In the genomic region with DNA sequence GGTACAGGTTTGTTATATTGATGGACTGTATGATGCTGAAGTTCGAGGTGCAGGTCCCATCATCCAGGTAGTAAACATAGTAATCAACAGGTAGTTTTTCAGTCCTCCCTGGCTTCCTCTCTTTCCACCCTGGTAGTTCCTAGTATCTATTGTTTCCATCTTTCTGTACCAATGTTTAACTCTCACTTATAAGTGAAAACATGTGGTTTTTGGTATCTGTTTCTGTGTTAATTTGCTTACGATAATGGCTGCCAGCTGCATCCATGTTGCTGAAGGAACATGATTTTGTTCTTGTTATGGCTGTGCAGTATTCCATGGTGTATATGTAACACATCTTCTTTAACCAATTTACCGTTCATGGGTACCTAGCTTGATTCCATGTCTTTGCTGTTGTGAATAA, we compare ENCODE assay signal across 19 cellular contexts.
DNase-seq lines count a peak whose midpoint lies in the region; ATAC-seq, FAIRE-seq and TF ChIP-seq lines count a peak whose summit lies in the region.
"Had no signal": no experiment of that assay in that cellular context is flagged by ENCODE, and none has a peak within 500 bp of the region (broad histone marks: within the 10 kb centered on the region; RNA-seq: fewer than 3 reads in every experiment).

No MANE protein-coding gene starts in this region.

- H4K20me1 ChIP-seq in SK-N-SH (ENCODE audit: insufficient read depth) (no peaks in the 10 kb centered on the region), K562 (replicated peaks; ENCODE audit: control insufficient read depth, insufficient read depth, low read length) (no peaks in the 10 kb centered on the region)
- H4K20me1 ChIP-seq: BLaER1 treated with 17β-estradiol and CSF1 and Interleukin-3, amounts not matched to agents 10 nM and 100 nM had no signal

- H3F3A ChIP-seq in SK-N-SH (replicated peaks; ENCODE audit: insufficient read depth): no peaks in the 10 kb centered on the region

- TF ChIP-seq RAD21 in SK-N-SH (IDR thresholded peaks at IDR 0.05; ENCODE audit: low read length) (no peak; the same call in 1 of the 2 replicates), K562 (CRISPR knock-in tag; conservative IDR thresholded peaks at IDR 0.05 in 1 of 2, IDR thresholded peaks at IDR 0.05 in 1 of 2) (no peak)

- H3K27ac ChIP-seq in HEK293 (ENCODE audit: extremely low read depth, low read depth, low read length) (no peak overlapping the region), SK-N-SH (ENCODE audit: low read depth in 2 of 2, low read length in 1 of 2) (no peak overlapping the region), K562 (ENCODE audit: extremely low read depth, low read depth, low read length) (no peak overlapping the region)
- H3K27ac ChIP-seq: 22Rv1; A549; BLaER1 treated with 17β-estradiol and CSF1 and Interleukin-3, amounts not matched to agents 10 nM and 100 nM; C4-2B had no signal

- ATAC-seq in K562: no peak
- ATAC-seq: A549; CD8-positive, alpha-beta T cell had no signal

- no peak overlapping the region for H2AFZ ChIP-seq in SK-N-SH (ENCODE audit: low read depth)
- H2AFZ ChIP-seq in K562 (ENCODE audit: low read depth, low read length): peak overlapping the region; percentile 50; the same call in 1 of the 2 replicates

- TF ChIP-seq EP300 in SK-N-SH (IDR thresholded peaks at IDR 0.05; ENCODE audit: borderline replicate concordance in 1 of 2, low read depth in 1 of 2, low read length in 1 of 2) (peak in 1 of 2 experiments; percentile 80; a peak in 1 of 4 replicates), K562 (IDR thresholded peaks at IDR 0.05; ENCODE audit: low read length) (no peak)

- FAIRE-seq in K562 (lab: Jason Lieb, UNC) (no peak), GM19239 (lab: Jason Lieb, UNC) (no peak)
- FAIRE-seq: A549, D721Med, G401.6, GM12891 had no signal

- H3K4me2 ChIP-seq in SK-N-SH: no peak overlapping the region
- H3K4me2 ChIP-seq in K562 (ENCODE audit: insufficient read depth, low read length): no peak overlapping the region
- H3K4me2 ChIP-seq: A549; BLaER1 treated with 17β-estradiol and CSF1 and Interleukin-3, amounts not matched to agents 10 nM and 100 nM had no signal

- intact Hi-C loops in K562 (cut with micrococcal nuclease): no loop called here

- DNase-seq in SK-N-SH: peak; percentile 6
- no peak for DNase-seq in K562 (ENCODE audit: extremely low read depth in 1 of 4, low spot score in 3 of 4)
- no peak for DNase-seq in GM19239 (ENCODE audit: insufficient read length, low spot score)
- DNase-seq in NCI-H2171 treated with DMSO at 0.1 percent for 48 hours (lab: John Stamatoyannopoulos, UW): no peak
- DNase-seq: AML-193; Caco-2; Calu3; CD4-positive, alpha-beta T cell; CD8-positive, alpha-beta T cell; DMS79 treated with DMSO at 0.1 percent for 48 hours; GF-D8 had no signal

- in situ Hi-C loops in K562 (cut with MboI): no loop called here

- no peaks in the 10 kb centered on the region for H3K9me2 ChIP-seq in SK-N-SH

- POLR2A ChIA-PET in HEK293 (lab: Yijun Ruan, JAX): no interaction called here
- POLR2A ChIA-PET in SK-N-SH (lab: Yijun Ruan, JAX): no interaction called here
- POLR2A ChIA-PET in K562 (lab: Yijun Ruan, JAX): interaction anchor here (0.5 kb wide), 1 partner anchor 72 kb away, joined by 3 read pairs; no protein-coding TSS in a partner anchor

- H3K79me2 ChIP-seq in SK-N-SH (ENCODE audit: insufficient read depth): no peaks in the 10 kb centered on the region
- H3K79me2 ChIP-seq in K562 (ENCODE audit: control insufficient read depth, insufficient read depth, low read length): no peaks in the 10 kb centered on the region

- TF ChIP-seq POLR2A in K562 (conservative IDR thresholded peaks at IDR 0.05): no peak

- TF ChIP-seq CTCF in HEK293 (tag by site-specific recombination; IDR thresholded peaks at IDR 0.05) (no peak), SK-N-SH (IDR thresholded peaks at IDR 0.05) (no peak), K562 (IDR thresholded peaks at IDR 0.05 in 2 of 3, conservative IDR thresholded peaks at IDR 0.05 in 1 of 3; ENCODE audit: insufficient read depth in 2 of 3, low read depth in 1 of 3, low read length in 3 of 3) (no peak)

- H3K9ac ChIP-seq in SK-N-SH (no peak overlapping the region), K562 (ENCODE audit: insufficient read depth in 1 of 2, low read depth in 2 of 2, low read length in 2 of 2) (no peak overlapping the region)
- H3K9ac ChIP-seq: BLaER1 treated with 17β-estradiol and CSF1 and Interleukin-3, amounts not matched to agents 10 nM and 100 nM had no signal

- no peak overlapping the region for H3K4me3 ChIP-seq in HEK293 (ENCODE audit: low read depth, low read length)
- no peak overlapping the region for H3K4me3 ChIP-seq in SK-N-SH (ENCODE audit: low read depth in 2 of 2, low read length in 1 of 2)
- no peak overlapping the region for H3K4me3 ChIP-seq in K562
- H3K4me3 ChIP-seq: A549; BLaER1 treated with 17β-estradiol and CSF1 and Interleukin-3, amounts not matched to agents 10 nM and 100 nM had no signal

- H3K36me3 ChIP-seq in HEK293 (ENCODE audit: control insufficient read depth in 2 of 2, insufficient read depth in 1 of 2, low read length in 2 of 2) (no peaks in the 10 kb centered on the region), SK-N-SH (replicated peaks in 1 of 2; ENCODE audit: control insufficient read depth in 1 of 2, insufficient read depth in 2 of 2, low read length in 1 of 2) (no peaks in the 10 kb centered on the region), K562 (ENCODE audit: control insufficient read depth, insufficient read depth, low read length) (no peaks in the 10 kb centered on the region)
- H3K36me3 ChIP-seq: BLaER1 treated with 17β-estradiol and CSF1 and Interleukin-3, amounts not matched to agents 10 nM and 100 nM had no signal

- no TSS peak for BruUV-seq in K562 (replicated peaks; lab: Mats Ljungman, UMichigan)

- CTCF ChIA-PET in HEK293 (lab: Yijun Ruan, JAX) (no interaction called here), SK-N-SH (lab: Yijun Ruan, JAX) (interaction anchor here (0.8 to 1.3 kb wide), 2 partner anchors 9 to 48 kb away, joined by 3 to 4 read pairs; no protein-coding TSS in a partner anchor), K562 (lab: Yijun Ruan, JAX; ENCODE audit: low intra/inter-chr PET ratio) (no interaction called here)

- 43% methylated on average over 3 of the region's 3 CpGs for WGBS in SK-N-SH (ENCODE audit: low lambda C conversion rate)
- 23% methylated on average over 3 of the region's 3 CpGs for WGBS in K562 (ENCODE audit: insufficient coverage, low coverage, missing lambda C conversion rate)

- H3K27me3 ChIP-seq in SK-N-SH (ENCODE audit: insufficient read depth) (no peaks in the 10 kb centered on the region), K562 (ENCODE audit: control insufficient read depth in 2 of 2, insufficient read depth in 2 of 2, low read length in 2 of 2) (no peaks in the 10 kb centered on the region)
- H3K27me3 ChIP-seq: BLaER1 treated with 17β-estradiol and CSF1 and Interleukin-3, amounts not matched to agents 10 nM and 100 nM had no signal

- no peaks in the 10 kb centered on the region for H3K9me3 ChIP-seq in HEK293 (ENCODE audit: control insufficient read depth, insufficient read depth, low read depth, low read length)
- no peaks in the 10 kb centered on the region for H3K9me3 ChIP-seq in SK-N-SH
- H3K9me3 ChIP-seq in K562 (replicated peaks; ENCODE audit: control insufficient read depth, insufficient read depth, low read depth, low read length): no peaks in the 10 kb centered on the region
- H3K9me3 ChIP-seq: A549; BLaER1 treated with 17β-estradiol and CSF1 and Interleukin-3, amounts not matched to agents 10 nM and 100 nM; Caco-2 had no signal

- H3K4me1 ChIP-seq in HEK293 (ENCODE audit: control insufficient read depth, insufficient read depth, low read length) (no peaks in the 10 kb centered on the region), SK-N-SH (ENCODE audit: control insufficient read depth in 1 of 2, insufficient read depth in 2 of 2, low read depth in 1 of 2, low read length in 1 of 2) (peaks cover 0 to 9% of the 10 kb centered on the region in 2 experiments; a peak in 1 of 4 replicates), K562 (replicated peaks in 1 of 2; ENCODE audit: control insufficient read depth in 2 of 2, insufficient read depth in 2 of 2, low read length in 2 of 2) (peaks cover 0 to 23% of the 10 kb centered on the region in 2 experiments; a peak in 2 of 5 replicates)
- H3K4me1 ChIP-seq: A549, Caco-2 had no signal

- no peaks in the 10 kb centered on the region for H3K9me1 ChIP-seq in K562 (ENCODE audit: control insufficient read depth, insufficient read depth, low read length)

TF ChIP-seq in HEK293, 187 proteins besides CTCF, POLR2A, EP300 and RAD21:
- TF ChIP-seq SCRT2 (tag by site-specific recombination; IDR thresholded peaks at IDR 0.05) (0 out of 2 replicates have a peak, but pooled peaks have one; percentile 28), YY1 (tag by site-specific recombination; IDR thresholded peaks at IDR 0.05) (no peak)

TF ChIP-seq in SK-N-SH, 30 proteins besides CTCF, POLR2A, EP300 and RAD21 (continues in another document):
- TF ChIP-seq TEAD4 (IDR thresholded peaks at IDR 0.05; ENCODE audit: borderline replicate concordance, insufficient read depth): no peak
- TF ChIP-seq SIN3A (IDR thresholded peaks at IDR 0.05; ENCODE audit: borderline replicate concordance, low read depth, low read length): no peak
- no peak for TF ChIP-seq RFX5 (IDR thresholded peaks at IDR 0.05; ENCODE audit: low read length)
- TF ChIP-seq NFIC (IDR thresholded peaks at IDR 0.05; ENCODE audit: borderline replicate concordance): no peak
- no peak for TF ChIP-seq RXRA (IDR thresholded peaks at IDR 0.05; ENCODE audit: borderline replicate concordance, low read depth)

TF ChIP-seq in K562, 482 proteins besides CTCF, POLR2A, EP300 and RAD21 (continues in another document):
- TF ChIP-seq KLF13 (tag; IDR thresholded peaks at IDR 0.05; ENCODE audit: borderline replicate concordance, low read depth) (no peak), ZNF785 (CRISPR knock-in tag; IDR thresholded peaks at IDR 0.05) (no peak), JUN (IDR thresholded peaks at IDR 0.05; ENCODE audit: borderline replicate concordance, low read depth, low read length) (no peak), JUN (CRISPR knock-in tag; IDR thresholded peaks at IDR 0.05; ENCODE audit: borderline replicate concordance) (no peak)
- TF ChIP-seq, protein P1, sequence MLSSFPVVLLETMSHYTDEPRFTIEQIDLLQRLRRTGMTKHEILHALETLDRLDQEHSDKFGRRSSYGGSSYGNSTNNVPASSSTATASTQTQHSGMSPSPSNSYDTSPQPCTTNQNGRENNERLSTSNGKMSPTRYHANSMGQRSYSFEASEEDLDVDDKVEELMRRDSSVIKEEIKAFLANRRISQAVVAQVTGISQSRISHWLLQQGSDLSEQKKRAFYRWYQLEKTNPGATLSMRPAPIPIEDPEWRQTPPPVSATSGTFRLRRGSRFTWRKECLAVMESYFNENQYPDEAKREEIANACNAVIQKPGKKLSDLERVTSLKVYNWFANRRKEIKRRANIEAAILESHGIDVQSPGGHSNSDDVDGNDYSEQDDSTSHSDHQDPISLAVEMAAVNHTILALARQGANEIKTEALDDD (IDR thresholded peaks at IDR 0.05): 0 out of 2 replicates have a peak, but pooled peaks have one; percentile 13
